17 cellular contexts compared by ENCODE assay signal in the genomic region with DNA sequence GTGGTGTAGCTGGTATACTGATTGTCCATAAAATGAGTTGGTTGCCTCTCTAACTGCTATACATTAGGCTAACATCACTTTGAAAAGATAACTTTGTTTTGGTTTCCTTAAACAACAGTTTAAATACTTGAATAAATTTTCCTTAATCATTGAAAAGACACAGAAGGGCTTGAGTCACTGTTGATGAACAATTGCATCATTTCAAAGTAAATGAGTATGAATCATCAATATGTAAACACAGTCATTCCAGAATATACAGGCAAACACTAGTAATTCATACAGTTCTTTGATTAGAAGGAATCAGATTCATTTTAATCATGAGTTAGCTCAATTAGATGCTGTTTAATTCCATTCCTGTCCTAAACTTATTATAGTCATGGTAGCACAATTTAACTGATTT.
DNase-seq lines count a peak whose midpoint lies in the region; ATAC-seq, FAIRE-seq and TF ChIP-seq lines count a peak whose summit lies in the region.
"Had no signal": no experiment of that assay in that cellular context is flagged by ENCODE, and none has a peak within 500 bp of the region (broad histone marks: within the 10 kb centered on the region; RNA-seq: fewer than 3 reads in every experiment).

No MANE protein-coding gene starts in this region.

- H3K4ac ChIP-seq in IMR-90 (ENCODE audit: low read depth, low read length), result no peak overlapping the region

- H3K36me3 ChIP-seq in IMR-90 (ENCODE audit: control insufficient read depth, insufficient read depth, low read length), result no peaks in the 10 kb centered on the region
- H3K36me3 ChIP-seq in SJCRH30, result no peaks in the 10 kb centered on the region

- BruUV-seq in IMR-90 (replicated peaks; lab: Mats Ljungman, UMichigan), result no TSS peak

- no peak overlapping the region for H3K23ac ChIP-seq in IMR-90 (ENCODE audit: low read depth, low read length)

- no peak overlapping the region for H2BK15ac ChIP-seq in IMR-90 (ENCODE audit: low read depth, low read length)

- no peak overlapping the region for H2BK5ac ChIP-seq in IMR-90 (ENCODE audit: low read depth, low read length, poor library complexity, severe bottlenecking)

- no peak for TF ChIP-seq POLR2A in IMR-90 (IDR thresholded peaks at IDR 0.05; ENCODE audit: low read depth, low read length)

- FAIRE-seq in D721Med (lab: Jason Lieb, UNC), result peak; percentile 16

- no peak for TF ChIP-seq CTCF in D721Med (IDR thresholded peaks at IDR 0.05; ENCODE audit: insufficient read depth, missing control alignments)
- no peak for TF ChIP-seq CTCF in IMR-90 (conservative IDR thresholded peaks at IDR 0.05; ENCODE audit: low read depth, low read length)
- TF ChIP-seq CTCF in astrocyte of the spinal cord (IDR thresholded peaks at IDR 0.05; ENCODE audit: low read depth, low read length), result no peak

- no peak overlapping the region for H3K18ac ChIP-seq in IMR-90 (ENCODE audit: low read depth, low read length)

- no peak overlapping the region for H4K5ac ChIP-seq in IMR-90 (ENCODE audit: low read depth, low read length)

- H3K56ac ChIP-seq in IMR-90 (ENCODE audit: extremely low read depth, insufficient read depth, low read length), result no peak overlapping the region

- POLR2A ChIA-PET in IMR-90 (lab: Charles Lee; ENCODE audit: unreplicated experiment), result no interaction called here

- CTCF ChIA-PET in IMR-90 (lab: Yijun Ruan, JAX), result no interaction called here

- no peaks in the 10 kb centered on the region; the same call in 1 of the 2 replicates for H3K9me3 ChIP-seq in IMR-90 (ENCODE audit: control insufficient read depth, insufficient read depth, low read length)
- H3K9me3 ChIP-seq in SJCRH30 (replicated peaks), result no peaks in the 10 kb centered on the region
- H3K9me3 ChIP-seq: Caco-2 had no signal

- H3K79me1 ChIP-seq in IMR-90 (ENCODE audit: low read depth in 1 of 2, low read length in 2 of 2), result no peaks in the 10 kb centered on the region

- H3K9me1 ChIP-seq in IMR-90 (ENCODE audit: insufficient read depth, low read length), result no peaks in the 10 kb centered on the region

- H2AK5ac ChIP-seq in IMR-90 (ENCODE audit: low read depth, low read length), result no peak overlapping the region

- dilution Hi-C loops in IMR-90 (cut with HindIII; ENCODE audit: low sequenced_read_pairs, unreplicated experiment), result no loop called here

- H3K4me1 ChIP-seq in IMR-90 (ENCODE audit: control insufficient read depth, insufficient read depth, low read length) (no peaks in the 10 kb centered on the region), SJCRH30 (no peaks in the 10 kb centered on the region)
- H3K4me1 ChIP-seq: Caco-2 had no signal

- DNase-seq in D721Med (ENCODE audit: insufficient read length, low spot score), result no peak
- DNase-seq in IMR-90, result no peak
- peak; percentile 11 for DNase-seq in astrocyte of the spinal cord (ENCODE audit: low read depth, low spot score)
- DNase-seq in fibroblast of peridontal ligament (ENCODE audit: extremely low read depth), result peak; percentile 10
- DNase-seq in SJCRH30, result no peak
- no peak for DNase-seq in kidney glomerular epithelial cell (lab: John Stamatoyannopoulos, UW)
- no peak for DNase-seq in stimulated activated CD4-positive, alpha-beta T cell treated with anti-CD3 and anti-CD28 coated beads, Interleukin-15, amount 100 ng/mL, for 24 hours
- DNase-seq: AML-193, Caco-2, DND-41, GDM1, H7, NCI-H1436 treated with DMSO at 0.1 percent for 48 hours, NCI-H2081 treated with DMSO at 0.1 percent for 48 hours, NCI-H2227 treated with DMSO at 0.1 percent for 48 hours, NCI-H524 treated with DMSO at 0.1 percent for 48 hours had no signal

- H3K27ac ChIP-seq in IMR-90 (ENCODE audit: insufficient read depth, low read length) (no peak overlapping the region), SJCRH30 (no peak overlapping the region)

- no peak overlapping the region for H3K4me2 ChIP-seq in IMR-90 (ENCODE audit: low read depth, low read length)

- H3K27me3 ChIP-seq in IMR-90 (ENCODE audit: control insufficient read depth, insufficient read depth, low read length) (no peaks in the 10 kb centered on the region), SJCRH30 (no peaks in the 10 kb centered on the region)

- no peak overlapping the region for H2AK9ac ChIP-seq in IMR-90 (replicated peaks; ENCODE audit: low read depth, low read length, poor library complexity)

- no peak overlapping the region for H4K91ac ChIP-seq in IMR-90 (ENCODE audit: insufficient read depth, low read depth, low read length)

- H2AFZ ChIP-seq in IMR-90 (replicated peaks; ENCODE audit: low read length, poor library complexity), result no peak overlapping the region

- intact Hi-C loops in IMR-90 (cut with micrococcal nuclease), result no loop called here

- H2BK120ac ChIP-seq in IMR-90 (ENCODE audit: low read depth, low read length), result no peak overlapping the region

- no peak overlapping the region for H2BK20ac ChIP-seq in IMR-90 (ENCODE audit: low read depth, low read length)

- H3K14ac ChIP-seq in IMR-90 (replicated peaks; ENCODE audit: low read depth, low read length), result no peak overlapping the region

- no peak for TF ChIP-seq RAD21 in IMR-90 (IDR thresholded peaks at IDR 0.05; ENCODE audit: low read length)

- in situ Hi-C loops in IMR-90 (cut with MboI; ENCODE audit: low sequenced_read_pairs) (no loop called here), astrocyte of the spinal cord (cut with HindIII; ENCODE audit: low sequenced_read_pairs) (no loop called here)

- H4K20me1 ChIP-seq in IMR-90 (ENCODE audit: insufficient read depth, low read length), result no peaks in the 10 kb centered on the region

- no peak overlapping the region for H3K9ac ChIP-seq in IMR-90 (ENCODE audit: low read depth, low read length)

- no peak overlapping the region for H3K4me3 ChIP-seq in IMR-90 (ENCODE audit: insufficient read depth, low read depth, low read length)
- no peak overlapping the region for H3K4me3 ChIP-seq in astrocyte of the spinal cord (ENCODE audit: low read depth, low read length)
- H3K4me3 ChIP-seq in SJCRH30, result no peak overlapping the region

- H4K8ac ChIP-seq in IMR-90 (ENCODE audit: low read depth in 2 of 2, low read length in 2 of 2), result no peak overlapping the region

- ATAC-seq in IMR-90 (ENCODE audit: low read depth), result no peak
- ATAC-seq in GM21619 (IDR thresholded peaks at IDR 0.05; ENCODE audit: unreplicated experiment), result no peak

TF ChIP-seq in IMR-90, 13 proteins besides CTCF, POLR2A, EP300 and RAD21:
- TF ChIP-seq FOS (IDR thresholded peaks at IDR 0.05; ENCODE audit: low read depth, low read length) (peak; percentile 51; the same call in 1 of the 2 replicates), MAZ (IDR thresholded peaks at IDR 0.05; ENCODE audit: borderline replicate concordance, low read depth, low read length) (no peak), CEBPB (IDR thresholded peaks at IDR 0.05; ENCODE audit: low read depth, low read length) (peak; percentile 44; the same call in 1 of the 2 replicates), SMC3 (IDR thresholded peaks at IDR 0.05; ENCODE audit: low read depth, low read length) (no peak)
- TF ChIP-seq, protein P1, sequence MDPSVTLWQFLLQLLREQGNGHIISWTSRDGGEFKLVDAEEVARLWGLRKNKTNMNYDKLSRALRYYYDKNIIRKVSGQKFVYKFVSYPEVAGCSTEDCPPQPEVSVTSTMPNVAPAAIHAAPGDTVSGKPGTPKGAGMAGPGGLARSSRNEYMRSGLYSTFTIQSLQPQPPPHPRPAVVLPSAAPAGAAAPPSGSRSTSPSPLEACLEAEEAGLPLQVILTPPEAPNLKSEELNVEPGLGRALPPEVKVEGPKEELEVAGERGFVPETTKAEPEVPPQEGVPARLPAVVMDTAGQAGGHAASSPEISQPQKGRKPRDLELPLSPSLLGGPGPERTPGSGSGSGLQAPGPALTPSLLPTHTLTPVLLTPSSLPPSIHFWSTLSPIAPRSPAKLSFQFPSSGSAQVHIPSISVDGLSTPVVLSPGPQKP (IDR thresholded peaks at IDR 0.05; ENCODE audit: borderline replicate concordance, low read depth, low read length), result no peak
TF ChIP-seq in IMR-90: peak in this region for 2.

Comparison
In these comparisons a context has a peak if more than half of its experiments do, and no peak if none do; other contexts are left out.
1. DNase-seq: peak in astrocyte of the spinal cord (single experiment) and fibroblast of peridontal ligament (single experiment); none in D721Med (single experiment), IMR-90 (single experiment), SJCRH30 (0 of 2), kidney glomerular epithelial cell (single experiment) and stimulated activated CD4-positive, alpha-beta T cell treated with anti-CD3 and anti-CD28 coated beads, Interleukin-15, amount 100 ng/mL, for 24 hours (single experiment).